In the genomic region with DNA sequence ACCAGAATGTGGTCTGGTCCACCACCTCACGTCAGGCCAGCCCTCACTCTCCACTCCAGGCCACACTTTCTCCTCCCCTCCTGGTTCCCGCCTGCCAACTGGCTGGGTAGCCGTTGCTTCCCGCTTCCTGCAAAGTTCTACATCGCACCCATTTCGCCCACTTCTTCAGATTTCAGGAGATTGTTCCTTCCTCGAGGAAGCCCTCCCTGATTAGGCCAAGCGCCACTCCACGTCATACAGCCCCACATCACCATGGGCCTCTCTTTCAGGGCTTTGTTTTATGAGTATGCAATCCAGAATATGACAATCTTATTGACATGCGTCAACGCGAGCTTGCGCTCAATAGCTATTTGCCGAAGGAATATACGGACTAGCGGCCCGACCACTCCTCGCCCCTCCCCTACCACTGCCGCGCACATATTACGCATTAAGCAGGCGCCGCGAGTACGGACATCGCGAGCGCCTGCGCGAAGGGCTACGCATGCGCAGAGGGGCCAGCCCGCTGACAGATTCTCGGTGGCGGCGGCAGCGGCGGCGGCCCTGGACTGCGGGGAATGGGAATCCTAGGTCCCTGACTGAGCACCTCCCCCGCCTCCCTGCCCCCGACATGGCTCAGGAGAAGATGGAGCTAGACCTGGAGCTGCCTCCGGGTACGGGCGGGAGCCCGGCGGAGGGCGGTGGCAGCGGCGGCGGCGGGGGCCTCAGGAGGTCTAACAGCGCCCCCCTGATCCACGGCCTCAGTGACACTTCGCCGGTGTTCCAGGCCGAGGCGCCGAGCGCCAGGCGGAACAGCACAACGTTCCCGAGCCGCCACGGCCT, we compare ENCODE assay signal across 1 cellular context.
TF ChIP-seq lines count a peak whose summit lies in the region.

No MANE protein-coding gene starts in this region.

TF ChIP-seq in K562, 482 proteins besides CTCF, POLR2A, EP300 and RAD21 (continued from another document):
- TF ChIP-seq, protein P1, sequence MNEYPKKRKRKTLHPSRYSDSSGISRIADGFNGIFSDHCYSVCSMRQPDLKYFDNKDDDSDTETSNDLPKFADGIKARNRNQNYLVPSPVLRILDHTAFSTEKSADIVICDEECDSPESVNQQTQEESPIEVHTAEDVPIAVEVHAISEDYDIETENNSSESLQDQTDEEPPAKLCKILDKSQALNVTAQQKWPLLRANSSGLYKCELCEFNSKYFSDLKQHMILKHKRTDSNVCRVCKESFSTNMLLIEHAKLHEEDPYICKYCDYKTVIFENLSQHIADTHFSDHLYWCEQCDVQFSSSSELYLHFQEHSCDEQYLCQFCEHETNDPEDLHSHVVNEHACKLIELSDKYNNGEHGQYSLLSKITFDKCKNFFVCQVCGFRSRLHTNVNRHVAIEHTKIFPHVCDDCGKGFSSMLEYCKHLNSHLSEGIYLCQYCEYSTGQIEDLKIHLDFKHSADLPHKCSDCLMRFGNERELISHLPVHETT (CRISPR knock-in tag; conservative IDR thresholded peaks at IDR 0.05 in 1 of 2, IDR thresholded peaks at IDR 0.05 in 1 of 2) = peak in 1 of 2 experiments; percentile 48; a peak in 1 of 4 replicates
- TF ChIP-seq THAP12 (CRISPR knock-in tag; IDR thresholded peaks at IDR 0.05) (no peak), ZFPM2 (CRISPR knock-in tag; IDR thresholded peaks at IDR 0.05) (no peak), PRPF4 (IDR thresholded peaks at IDR 0.05; ENCODE audit: insufficient read depth, low read depth, low read length, poor library complexity, severe bottlenecking) (no peak), ZZZ3 (IDR thresholded peaks at IDR 0.05) (no peak), DLX4 (CRISPR knock-in tag; IDR thresholded peaks at IDR 0.05) (no peak), POLR3G (IDR thresholded peaks at IDR 0.05; ENCODE audit: extremely low read depth, insufficient read length, insufficient replicate concordance) (no peak), RBM34 (IDR thresholded peaks at IDR 0.05; ENCODE audit: borderline replicate concordance, insufficient read depth, low read length) (no peak), ZBTB1 (CRISPR knock-in tag; IDR thresholded peaks at IDR 0.05; ENCODE audit: borderline replicate concordance, low read depth) (no peak), ZNF780A (CRISPR knock-in tag; IDR thresholded peaks at IDR 0.05) (no peak), MECOM (CRISPR knock-in tag; IDR thresholded peaks at IDR 0.05) (no peak), ETV6 (IDR thresholded peaks at IDR 0.05; ENCODE audit: borderline replicate concordance in 1 of 2, low read depth in 2 of 2, low read length in 1 of 2) (no peak), ETV6 (CRISPR knock-in tag; IDR thresholded peaks at IDR 0.05; ENCODE audit: borderline replicate concordance) (no peak), EZH2 (IDR thresholded peaks at IDR 0.05; ENCODE audit: borderline replicate concordance, low read depth, low read length) (no peak), ZNF263 (CRISPR knock-in tag; IDR thresholded peaks at IDR 0.05; ENCODE audit: borderline replicate concordance) (no peak; the same call in 1 of the 2 replicates), TCF7L2 (IDR thresholded peaks at IDR 0.05; ENCODE audit: low read depth, low read length) (no peak), GATAD2B (IDR thresholded peaks at IDR 0.05; ENCODE audit: borderline replicate concordance) (no peak), ZFP36 (IDR thresholded peaks at IDR 0.05; ENCODE audit: low read depth, low read length, partially characterized antibody) (peak; percentile 95), ZNF282 (CRISPR knock-in tag; IDR thresholded peaks at IDR 0.05) (no peak), TFAP4 (CRISPR knock-in tag; IDR thresholded peaks at IDR 0.05; ENCODE audit: borderline replicate concordance) (peak; percentile 45; the same call in 1 of the 2 replicates), NR4A1 (CRISPR knock-in tag; IDR thresholded peaks at IDR 0.05) (no peak), NR4A1 (tag; IDR thresholded peaks at IDR 0.05) (peak; percentile 57; the same call in 1 of the 2 replicates), JUNB (CRISPR knock-in tag; conservative IDR thresholded peaks at IDR 0.05) (no peak), VEZF1 (CRISPR knock-in tag; IDR thresholded peaks at IDR 0.05) (peak; percentile 86), TCF3 (CRISPR knock-in tag; IDR thresholded peaks at IDR 0.05) (no peak), ARID2 (IDR thresholded peaks at IDR 0.05) (no peak), TRIM24 (IDR thresholded peaks at IDR 0.05) (peak in 1 of 2 experiments; percentile 30; a peak in 1 of 4 replicates)
- TF ChIP-seq, protein P2, sequence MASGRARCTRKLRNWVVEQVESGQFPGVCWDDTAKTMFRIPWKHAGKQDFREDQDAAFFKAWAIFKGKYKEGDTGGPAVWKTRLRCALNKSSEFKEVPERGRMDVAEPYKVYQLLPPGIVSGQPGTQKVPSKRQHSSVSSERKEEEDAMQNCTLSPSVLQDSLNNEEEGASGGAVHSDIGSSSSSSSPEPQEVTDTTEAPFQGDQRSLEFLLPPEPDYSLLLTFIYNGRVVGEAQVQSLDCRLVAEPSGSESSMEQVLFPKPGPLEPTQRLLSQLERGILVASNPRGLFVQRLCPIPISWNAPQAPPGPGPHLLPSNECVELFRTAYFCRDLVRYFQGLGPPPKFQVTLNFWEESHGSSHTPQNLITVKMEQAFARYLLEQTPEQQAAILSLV (tag; IDR thresholded peaks at IDR 0.05) = no peak
- TF ChIP-seq, protein P3, sequence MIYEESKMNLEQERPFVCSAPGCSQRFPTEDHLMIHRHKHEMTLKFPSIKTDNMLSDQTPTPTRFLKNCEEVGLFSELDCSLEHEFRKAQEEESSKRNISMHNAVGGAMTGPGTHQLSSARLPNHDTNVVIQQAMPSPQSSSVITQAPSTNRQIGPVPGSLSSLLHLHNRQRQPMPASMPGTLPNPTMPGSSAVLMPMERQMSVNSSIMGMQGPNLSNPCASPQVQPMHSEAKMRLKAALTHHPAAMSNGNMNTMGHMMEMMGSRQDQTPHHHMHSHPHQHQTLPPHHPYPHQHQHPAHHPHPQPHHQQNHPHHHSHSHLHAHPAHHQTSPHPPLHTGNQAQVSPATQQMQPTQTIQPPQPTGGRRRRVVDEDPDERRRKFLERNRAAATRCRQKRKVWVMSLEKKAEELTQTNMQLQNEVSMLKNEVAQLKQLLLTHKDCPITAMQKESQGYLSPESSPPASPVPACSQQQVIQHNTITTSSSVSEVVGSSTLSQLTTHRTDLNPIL (CRISPR knock-in tag; IDR thresholded peaks at IDR 0.05) = no peak
- TF ChIP-seq, protein P4, sequence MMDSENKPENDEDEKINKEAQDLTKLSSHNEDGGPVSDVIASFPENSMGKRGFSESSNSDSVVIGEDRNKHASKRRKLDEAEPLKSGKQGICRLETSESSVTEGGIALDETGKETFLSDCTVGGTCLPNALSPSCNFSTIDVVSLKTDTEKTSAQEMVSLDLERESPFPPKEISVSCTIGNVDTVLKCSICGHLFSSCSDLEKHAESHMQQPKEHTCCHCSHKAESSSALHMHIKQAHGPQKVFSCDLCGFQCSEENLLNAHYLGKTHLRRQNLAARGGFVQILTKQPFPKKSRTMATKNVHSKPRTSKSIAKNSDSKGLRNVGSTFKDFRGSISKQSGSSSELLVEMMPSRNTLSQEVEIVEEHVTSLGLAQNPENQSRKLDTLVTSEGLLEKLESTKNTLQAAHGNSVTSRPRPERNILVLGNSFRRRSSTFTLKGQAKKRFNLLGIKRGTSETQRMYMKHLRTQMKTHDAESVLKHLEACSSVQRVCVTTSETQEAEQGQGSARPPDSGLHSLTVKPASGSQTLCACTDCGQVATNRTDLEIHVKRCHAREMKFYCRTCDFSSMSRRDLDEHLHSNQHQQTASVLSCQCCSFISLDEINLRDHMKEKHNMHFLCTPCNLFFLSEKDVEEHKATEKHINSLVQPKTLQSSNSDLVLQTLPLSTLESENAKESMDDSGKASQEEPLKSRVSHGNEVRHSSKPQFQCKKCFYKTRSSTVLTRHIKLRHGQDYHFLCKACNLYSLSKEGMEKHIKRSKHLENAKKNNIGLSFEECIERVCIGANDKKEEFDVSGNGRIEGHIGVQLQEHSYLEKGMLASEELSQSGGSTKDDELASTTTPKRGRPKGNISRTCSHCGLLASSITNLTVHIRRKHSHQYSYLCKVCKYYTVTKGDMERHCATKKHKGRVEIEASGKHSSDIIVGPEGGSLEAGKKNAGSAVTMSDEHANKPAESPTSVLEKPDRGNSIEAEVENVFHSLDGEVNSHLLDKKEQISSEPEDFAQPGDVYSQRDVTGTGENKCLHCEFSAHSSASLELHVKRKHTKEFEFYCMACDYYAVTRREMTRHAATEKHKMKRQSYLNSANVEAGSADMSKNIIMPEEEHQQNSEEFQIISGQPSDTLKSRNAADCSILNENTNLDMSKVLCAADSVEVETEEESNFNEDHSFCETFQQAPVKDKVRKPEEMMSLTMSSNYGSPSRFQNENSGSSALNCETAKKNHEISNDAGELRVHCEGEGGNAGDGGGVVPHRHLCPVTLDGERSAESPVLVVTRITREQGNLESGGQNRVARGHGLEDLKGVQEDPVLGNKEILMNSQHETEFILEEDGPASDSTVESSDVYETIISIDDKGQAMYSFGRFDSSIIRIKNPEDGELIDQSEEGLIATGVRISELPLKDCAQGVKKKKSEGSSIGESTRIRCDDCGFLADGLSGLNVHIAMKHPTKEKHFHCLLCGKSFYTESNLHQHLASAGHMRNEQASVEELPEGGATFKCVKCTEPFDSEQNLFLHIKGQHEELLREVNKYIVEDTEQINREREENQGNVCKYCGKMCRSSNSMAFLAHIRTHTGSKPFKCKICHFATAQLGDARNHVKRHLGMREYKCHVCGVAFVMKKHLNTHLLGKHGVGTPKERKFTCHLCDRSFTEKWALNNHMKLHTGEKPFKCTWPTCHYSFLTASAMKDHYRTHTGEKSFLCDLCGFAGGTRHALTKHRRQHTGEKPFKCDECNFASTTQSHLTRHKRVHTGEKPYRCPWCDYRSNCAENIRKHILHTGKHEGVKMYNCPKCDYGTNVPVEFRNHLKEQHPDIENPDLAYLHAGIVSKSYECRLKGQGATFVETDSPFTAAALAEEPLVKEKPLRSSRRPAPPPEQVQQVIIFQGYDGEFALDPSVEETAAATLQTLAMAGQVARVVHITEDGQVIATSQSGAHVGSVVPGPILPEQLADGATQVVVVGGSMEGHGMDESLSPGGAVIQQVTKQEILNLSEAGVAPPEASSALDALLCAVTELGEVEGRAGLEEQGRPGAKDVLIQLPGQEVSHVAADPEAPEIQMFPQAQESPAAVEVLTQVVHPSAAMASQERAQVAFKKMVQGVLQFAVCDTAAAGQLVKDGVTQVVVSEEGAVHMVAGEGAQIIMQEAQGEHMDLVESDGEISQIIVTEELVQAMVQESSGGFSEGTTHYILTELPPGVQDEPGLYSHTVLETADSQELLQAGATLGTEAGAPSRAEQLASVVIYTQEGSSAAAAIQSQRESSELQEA (IDR thresholded peaks at IDR 0.05; ENCODE audit: low read depth) = no peak
- TF ChIP-seq, protein P5, sequence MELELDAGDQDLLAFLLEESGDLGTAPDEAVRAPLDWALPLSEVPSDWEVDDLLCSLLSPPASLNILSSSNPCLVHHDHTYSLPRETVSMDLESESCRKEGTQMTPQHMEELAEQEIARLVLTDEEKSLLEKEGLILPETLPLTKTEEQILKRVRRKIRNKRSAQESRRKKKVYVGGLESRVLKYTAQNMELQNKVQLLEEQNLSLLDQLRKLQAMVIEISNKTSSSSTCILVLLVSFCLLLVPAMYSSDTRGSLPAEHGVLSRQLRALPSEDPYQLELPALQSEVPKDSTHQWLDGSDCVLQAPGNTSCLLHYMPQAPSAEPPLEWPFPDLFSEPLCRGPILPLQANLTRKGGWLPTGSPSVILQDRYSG (tag; conservative IDR thresholded peaks at IDR 0.05; ENCODE audit: low read depth) = no peak
